Comparison of ENCODE assay signal across 1 cellular context in genomic region chr20:63854069-63854765, GRCh38.
TF ChIP-seq lines count a peak whose summit lies in the region.

No MANE protein-coding gene starts in this region.

TF ChIP-seq in HepG2, 621 proteins besides CTCF, POLR2A, EP300 and RAD21 (continued from another document and continues in another):
- TF ChIP-seq ZNF639 (CRISPR knock-in tag; conservative IDR thresholded peaks at IDR 0.05) (peak; percentile 69), ATF6 (CRISPR knock-in tag; conservative IDR thresholded peaks at IDR 0.05) (no peak), ZNF589 (CRISPR knock-in tag; conservative IDR thresholded peaks at IDR 0.05) (no peak), ZNF207 (IDR thresholded peaks at IDR 0.05; ENCODE audit: borderline replicate concordance) (no peak), AGO2 (optimal IDR thresholded peaks at IDR 0.05; ENCODE audit: low read depth, low read length) (peak; percentile 16), ZNF251 (CRISPR knock-in tag; IDR thresholded peaks at IDR 0.05) (peak; percentile 88; the same call in 1 of the 2 replicates), ARID2 (CRISPR knock-in tag; IDR thresholded peaks at IDR 0.05; ENCODE audit: borderline replicate concordance) (no peak), MAF1 (CRISPR knock-in tag; IDR thresholded peaks at IDR 0.05; ENCODE audit: borderline replicate concordance) (0 out of 2 replicates have a peak, but pooled peaks have one; percentile 83), ZNF878 (CRISPR knock-in tag; IDR thresholded peaks at IDR 0.05) (no peak), ZNF350 (CRISPR knock-in tag; IDR thresholded peaks at IDR 0.05; ENCODE audit: borderline replicate concordance, low read depth) (0 out of 2 replicates have a peak, but pooled peaks have one; percentile 6), ZZZ3 (CRISPR knock-in tag; IDR thresholded peaks at IDR 0.05; ENCODE audit: borderline replicate concordance) (0 out of 2 replicates have a peak, but pooled peaks have one; percentile 58), EZH2 (conservative IDR thresholded peaks at IDR 0.05; ENCODE audit: low read depth, low read length) (no peak), ARID5B (CRISPR knock-in tag; IDR thresholded peaks at IDR 0.05) (peak; percentile 50; the same call in 1 of the 2 replicates), ZNF644 (CRISPR knock-in tag; IDR thresholded peaks at IDR 0.05; ENCODE audit: low read depth) (no peak), CEBPG (CRISPR knock-in tag; IDR thresholded peaks at IDR 0.05) (no peak), IRF1 (CRISPR knock-in tag; IDR thresholded peaks at IDR 0.05; ENCODE audit: low read depth) (no peak), PREB (CRISPR knock-in tag; IDR thresholded peaks at IDR 0.05) (no peak; the same call in 1 of the 2 replicates), ZNF224 (CRISPR knock-in tag; IDR thresholded peaks at IDR 0.05) (no peak), ZBTB38 (CRISPR knock-in tag; IDR thresholded peaks at IDR 0.05) (peak; percentile 73; the same call in 1 of the 2 replicates), SNRNP70 (IDR thresholded peaks at IDR 0.05; ENCODE audit: low read depth, low read length) (no peak), ZNF781 (CRISPR knock-in tag; IDR thresholded peaks at IDR 0.05; ENCODE audit: borderline replicate concordance, not compliant biosample characterization) (no peak), FOXP1 (IDR thresholded peaks at IDR 0.05) (no peak), FOXP1 (CRISPR knock-in tag; IDR thresholded peaks at IDR 0.05) (no peak), ZNF615 (CRISPR knock-in tag; IDR thresholded peaks at IDR 0.05; ENCODE audit: borderline replicate concordance) (no peak), ZSCAN12 (CRISPR knock-in tag; IDR thresholded peaks at IDR 0.05) (no peak), KLF16 (CRISPR knock-in tag; IDR thresholded peaks at IDR 0.05) (no peak), ZSCAN30 (CRISPR knock-in tag; IDR thresholded peaks at IDR 0.05) (no peak), ZNF629 (CRISPR knock-in tag; conservative IDR thresholded peaks at IDR 0.05) (0 out of 2 replicates have a peak, but pooled peaks have one; percentile 34), ZMYM3 (CRISPR knock-in tag; IDR thresholded peaks at IDR 0.05) (0 out of 2 replicates have a peak, but pooled peaks have one; percentile 20), TOPORS (CRISPR knock-in tag; IDR thresholded peaks at IDR 0.05) (no peak), TFDP2 (CRISPR knock-in tag; IDR thresholded peaks at IDR 0.05) (no peak), ASH2L (IDR thresholded peaks at IDR 0.05; ENCODE audit: insufficient read length, low read depth, low read length) (no peak), SSRP1 (CRISPR knock-in tag; IDR thresholded peaks at IDR 0.05) (no peak), ZNF670 (CRISPR knock-in tag; IDR thresholded peaks at IDR 0.05; ENCODE audit: borderline replicate concordance) (no peak), ZNF550 (CRISPR knock-in tag; IDR thresholded peaks at IDR 0.05; ENCODE audit: borderline replicate concordance) (no peak), BRCA1 (CRISPR knock-in tag; IDR thresholded peaks at IDR 0.05) (0 out of 2 replicates have a peak, but pooled peaks have one; percentile 69), MLXIP (CRISPR knock-in tag; IDR thresholded peaks at IDR 0.05; ENCODE audit: borderline replicate concordance) (no peak), ZMAT3 (CRISPR knock-in tag; conservative IDR thresholded peaks at IDR 0.05) (peak; percentile 65; the same call in 1 of the 2 replicates), KLF6 (CRISPR knock-in tag; IDR thresholded peaks at IDR 0.05) (no peak; the same call in 1 of the 2 replicates), NBN (conservative IDR thresholded peaks at IDR 0.05) (no peak), TIGD3 (CRISPR knock-in tag; IDR thresholded peaks at IDR 0.05; ENCODE audit: borderline replicate concordance) (no peak; the same call in 1 of the 2 replicates), ZNF75D (CRISPR knock-in tag; IDR thresholded peaks at IDR 0.05; ENCODE audit: borderline replicate concordance) (no peak), UBTF (CRISPR knock-in tag; IDR thresholded peaks at IDR 0.05) (no peak; the same call in none of the 2 replicates), HES4 (CRISPR knock-in tag; IDR thresholded peaks at IDR 0.05; ENCODE audit: borderline replicate concordance) (no peak), PBX3 (CRISPR knock-in tag; IDR thresholded peaks at IDR 0.05; ENCODE audit: borderline replicate concordance) (0 out of 2 replicates have a peak, but pooled peaks have one; percentile 70)
